ENCODE assay signal across 9 cellular contexts in the genomic region with DNA sequence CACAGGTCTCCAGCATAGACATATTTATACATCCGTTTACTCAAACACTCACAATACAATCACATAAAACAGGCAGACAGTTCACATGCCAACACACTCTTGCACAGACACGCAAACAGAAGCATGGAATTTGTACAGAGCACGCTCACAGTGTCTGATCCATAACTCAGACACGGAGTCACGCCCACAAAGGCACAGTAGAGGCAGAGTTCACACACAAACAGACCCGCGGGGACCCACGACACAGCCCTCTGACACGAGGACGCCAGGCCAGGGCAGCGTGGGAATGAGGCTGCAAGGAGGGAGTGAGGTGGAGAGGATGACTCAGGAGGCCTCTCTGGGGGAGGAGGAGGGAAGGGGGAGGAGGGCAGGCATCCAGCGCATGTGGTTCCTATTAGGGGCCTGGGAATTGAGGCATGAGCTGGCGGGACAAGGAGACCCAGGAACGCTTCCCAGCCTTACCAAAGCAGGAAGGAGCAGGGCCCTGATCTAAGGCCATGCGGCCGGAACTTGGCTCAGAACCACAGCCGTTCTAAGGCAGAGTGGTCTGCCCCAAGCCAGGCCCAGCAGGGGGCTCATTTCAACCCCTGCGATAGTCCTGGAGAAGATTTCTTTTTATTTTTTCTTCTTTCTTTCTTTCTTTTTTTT. TPM values are rescaled to one million over a fixed set of nuclear protein-coding genes. Genes with fewer than 3 reads are reported as not detected.
DNase-seq lines count a peak whose midpoint lies in the region; ATAC-seq, FAIRE-seq and TF ChIP-seq lines count a peak whose summit lies in the region.
"Had no signal": no experiment of that assay in that cellular context is flagged by ENCODE, and none has a peak within 500 bp of the region (broad histone marks: within the 10 kb centered on the region; RNA-seq: fewer than 3 reads in every experiment).

No MANE protein-coding gene starts in this region.

- no peak for ATAC-seq in HG02798 (IDR thresholded peaks at IDR 0.05; ENCODE audit: poor library complexity, unreplicated experiment)

- peaks cover 4% of the 10 kb centered on the region for H3K9me3 Mint-ChIP-seq in endodermal cell
- H3K9me3 Mint-ChIP-seq: stimulated activated naive CD8-positive, alpha-beta T cell treated with anti-CD3 and anti-CD28 coated beads, Interleukin-15, Interleukin-2, amounts not matched to agents 100 ng/mL and 50 ng/mL, for 24 hours had no signal

- no peak overlapping the region for H3K4me3 Mint-ChIP-seq in endodermal cell
- H3K4me3 Mint-ChIP-seq: stimulated activated naive CD8-positive, alpha-beta T cell treated with anti-CD3 and anti-CD28 coated beads, Interleukin-15, Interleukin-2, amounts not matched to agents 100 ng/mL and 50 ng/mL, for 24 hours had no signal

- no peaks in the 10 kb centered on the region for H3K9me3 ChIP-seq in endodermal cell (ENCODE audit: control insufficient read depth, low read length)

- WGBS in endodermal cell (ENCODE audit: insufficient coverage in 1 of 2, insufficient read length in 1 of 2), 2 experiments, result 55 to 58% methylated on average over 9 to 18 of the region's 18 CpGs

- peak; percentile 30 for FAIRE-seq in urothelium cell line (lab: Jason Lieb, UNC)

- no peaks in the 10 kb centered on the region for H3K27me3 ChIP-seq in endodermal cell (ENCODE audit: control insufficient read depth, insufficient read depth, low read length, poor library complexity, severe bottlenecking)

- H3K36me3 Mint-ChIP-seq in endodermal cell (ENCODE audit: low read depth), result no peaks in the 10 kb centered on the region

- H3K9ac ChIP-seq in endodermal cell (ENCODE audit: extremely low read depth, low read length, poor library complexity, severe bottlenecking), result no peak overlapping the region

- H3K36me3 ChIP-seq in endodermal cell (ENCODE audit: control insufficient read depth, insufficient read depth, low read length), result no peaks in the 10 kb centered on the region

- no peak for TF ChIP-seq CTCF in endodermal cell (conservative IDR thresholded peaks at IDR 0.05)

- peak overlapping the region; percentile 31 for H3K27ac Mint-ChIP-seq in endodermal cell
- H3K27ac Mint-ChIP-seq: stimulated activated naive CD8-positive, alpha-beta T cell treated with anti-CD3 and anti-CD28 coated beads, Interleukin-15, Interleukin-2, amounts not matched to agents 100 ng/mL and 50 ng/mL, for 24 hours had no signal

- H3K4me1 Mint-ChIP-seq in endodermal cell, result no peaks in the 10 kb centered on the region

- H3K27me3 Mint-ChIP-seq in endodermal cell (ENCODE audit: insufficient read depth), result peaks cover 25% of the 10 kb centered on the region

- no peak overlapping the region for H3K27ac ChIP-seq in endodermal cell (ENCODE audit: low read depth, low read length)

- peak; percentile 12 for DNase-seq in NCI-H460 (ENCODE audit: extremely low read depth, low read depth)
- peak; percentile 72 for DNase-seq in endodermal cell
- peak; percentile 80 for DNase-seq in medulla oblongata (ENCODE audit: extremely low spot score)
- peak; percentile 82 for DNase-seq in urothelium cell line (ENCODE audit: low spot score)
- no peak for DNase-seq in stimulated activated CD4-positive, alpha-beta T cell treated with anti-CD3 and anti-CD28 coated beads, Interleukin-15, amount 100 ng/mL, for 24 hours
- DNase-seq in NOMO-1 (lab: John Stamatoyannopoulos, UW; ENCODE audit: unreplicated experiment in 2 of 2), result no peak
- no peak for DNase-seq in OCI-M2 (lab: John Stamatoyannopoulos, UW; ENCODE audit: unreplicated experiment)

- H3K4me1 ChIP-seq in endodermal cell (ENCODE audit: control insufficient read depth, insufficient read depth, low read length), result no peaks in the 10 kb centered on the region

- no peak overlapping the region for H3K4me3 ChIP-seq in endodermal cell (ENCODE audit: low read length)

RNA-seq across cellular contexts. Expression of a gene that starts 9.1 kb away (rescaled TPM):
- 1.0 and 1.6 TPM in 2 replicates for total RNA-seq in NCI-H460 (2014; rRNA removed; shearing (Covaris generic))
- polyA plus RNA-seq in NCI-H460 (2014; cell fraction: nucleus; rRNA removed), result 2.9 and 3.4 TPM in 2 replicates
- 10 to 100 TPM; 33.1 to 58.1 TPM for total RNA-seq in endodermal cell
- 43.7 TPM for polyA plus RNA-seq in endodermal cell (2013, experiment 1 of 2)
- 40.9 TPM for polyA plus RNA-seq in endodermal cell (2013, experiment 2 of 2)

Comparison
In these comparisons a context has a peak if more than half of its experiments do, and no peak if none do; other contexts are left out.
1. DNase-seq: peak in NCI-H460 (single experiment), endodermal cell (single experiment), medulla oblongata (single experiment) and urothelium cell line (single experiment); none in stimulated activated CD4-positive, alpha-beta T cell treated with anti-CD3 and anti-CD28 coated beads, Interleukin-15, amount 100 ng/mL, for 24 hours (single experiment), NOMO-1 (0 of 2) and OCI-M2 (single experiment).
2. RNA of a gene that starts 9.1 kb away (total RNA-seq): 33.1 to 58.1 TPM in endodermal cell; 1.0 to 1.6 TPM in NCI-H460; every median in the first group is over 10 times any median in the second.